ENCODE assay signal across 18 cellular contexts in genomic region chr1:29245261-29245660, GRCh38. TPM values are rescaled to one million over a fixed set of nuclear protein-coding genes. Genes with fewer than 3 reads are reported as not detected.
"Had no signal": no experiment of that assay in that cellular context is flagged by ENCODE, and none has a peak within 500 bp of the region (broad histone marks: within the 10 kb centered on the region; RNA-seq: fewer than 3 reads in every experiment).

No MANE protein-coding gene starts in this region.

- H3K27me3 ChIP-seq: colonic mucosa, foreskin keratinocyte, testis, transverse colon had no signal

- H3K9me3 ChIP-seq: colonic mucosa, left ventricle myocardium inferior, lower lobe of right lung, psoas muscle, spleen, testis, transverse colon had no signal

- H3K4me1 ChIP-seq: colonic mucosa, left ventricle myocardium inferior, parathyroid adenoma, spleen, testis, transverse colon had no signal

- H3K4me3 ChIP-seq: colonic mucosa, left ventricle myocardium inferior, lower lobe of right lung, psoas muscle, spleen, testis, transverse colon had no signal

- FAIRE-seq: endothelial cell of umbilical vein had no signal

- DNase-seq: colonic mucosa; erythroblast; immature natural killer cell; left cardiac atrium; left ventricle myocardium inferior; lower lobe of right lung; naive B cell; psoas muscle; spleen; stimulated activated CD4-positive, alpha-beta T cell treated with anti-CD3 and anti-CD28 coated beads, Interleukin-1b, Interleukin-23, amount 100 ng/mL, for 48 hours; stimulated activated CD4-positive, alpha-beta T cell treated with anti-CD3 and anti-CD28 coated beads, Interleukin-4, amount 100 ng/mL, for 4 hours; stimulated activated naive B cell treated with anti-CD40 and anti-IgM and Interleukin-4, amounts not matched to agents 10 μg/mL and 1 μg/mL and 100 μg/mL, for 72 hours; stimulated activated naive CD8-positive, alpha-beta T cell treated with anti-CD3 and anti-CD28 coated beads, Interleukin-15, amount 100 ng/mL, for 72 hours had no signal

- H3K36me3 ChIP-seq: colonic mucosa, left ventricle myocardium inferior, lower lobe of right lung, spleen, transverse colon had no signal

- H3K9ac ChIP-seq: parathyroid adenoma had no signal

- H3K27ac ChIP-seq: colonic mucosa, foreskin keratinocyte, left ventricle myocardium inferior, lower lobe of right lung, parathyroid adenoma, psoas muscle, spleen, testis, transverse colon had no signal

RNA-seq across cellular contexts. Expression of gene PTPRU, which starts 8.9 kb away (rescaled TPM):
- polyA plus RNA-seq: immature natural killer cell had no signal
